ENCODE assay signal across 22 cellular contexts in the genomic region with DNA sequence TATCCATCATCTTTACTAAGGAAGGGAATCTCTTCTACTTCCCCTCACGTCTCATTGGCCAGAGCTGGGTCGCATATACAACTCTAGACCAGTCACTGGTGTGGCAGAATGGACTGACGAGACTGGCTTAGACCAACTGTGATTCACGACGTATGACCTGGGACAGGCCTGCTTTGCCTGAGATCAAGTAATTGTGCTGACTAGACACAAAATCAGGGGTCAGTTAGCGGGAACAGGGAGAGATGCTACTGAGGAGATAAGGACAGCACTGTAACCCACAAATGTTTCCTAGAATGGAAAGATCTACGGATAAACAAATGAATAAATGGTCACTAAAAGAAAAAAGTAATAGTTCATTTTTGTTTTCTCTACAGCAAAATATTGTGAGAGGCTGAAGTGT.
"Had no signal": no experiment of that assay in that cellular context is flagged by ENCODE, and none has a peak within 500 bp of the region (broad histone marks: within the 10 kb centered on the region; RNA-seq: fewer than 3 reads in every experiment).

No MANE protein-coding gene starts in this region.

- H3K9me3 ChIP-seq: colonic mucosa, esophagus muscularis mucosa, gastrocnemius medialis, tibial artery had no signal

- ATAC-seq: effector memory CD8-positive, alpha-beta T cell; gastrocnemius medialis had no signal

- H3K4me3 ChIP-seq: colonic mucosa, dorsolateral prefrontal cortex, esophagus muscularis mucosa, gastrocnemius medialis, tibial artery had no signal

- H3K27ac ChIP-seq: colonic mucosa, gastrocnemius medialis had no signal

- H3K36me3 ChIP-seq: colonic mucosa, esophagus muscularis mucosa, gastrocnemius medialis, tibial artery had no signal

- DNase-seq: activated CD4-positive, alpha-beta T cell treated with anti-CD3 and anti-CD28 coated beads for 4 hours; activated CD4-positive, alpha-beta T cell treated with anti-CD3 and anti-CD28 coated beads, Interleukin-2, amount 50 U/mL, for 48 hours; activated CD4-positive, CD25-positive, alpha-beta regulatory T cell; activated CD8-positive, alpha-beta memory T cell treated with anti-CD3 and anti-CD28 coated beads, Interleukin-2, amount 50 U/mL, for 48 hours; activated naive CD4-positive, alpha-beta T cell treated with Interleukin-2 at 50 U/mL for 16 hours; activated naive CD8-positive, alpha-beta T cell treated with anti-CD3 and anti-CD28 coated beads for 36 hours; activated T-cell treated with anti-CD3 and anti-CD28 coated beads, Interleukin-2, amount 50 U/mL, for 48 hours; amniotic stem cell; colonic mucosa; dorsolateral prefrontal cortex; effector memory CD8-positive, alpha-beta T cell; gastrocnemius medialis; hypothalamus; left ventricle myocardium superior; mammary epithelial cell; midbrain; occipital lobe; stimulated activated CD4-positive, alpha-beta T cell treated with anti-CD3 and anti-CD28 coated beads, Interleukin-4, amount 100 ng/mL, for 4 hours; substantia nigra; T1000; tibial artery had no signal

- H3K27me3 ChIP-seq: colonic mucosa, dorsolateral prefrontal cortex, esophagus muscularis mucosa, gastrocnemius medialis, tibial artery had no signal

- H3K4me1 ChIP-seq: colonic mucosa had no signal
